ENCODE assay signal across 23 cellular contexts in the genomic region with DNA sequence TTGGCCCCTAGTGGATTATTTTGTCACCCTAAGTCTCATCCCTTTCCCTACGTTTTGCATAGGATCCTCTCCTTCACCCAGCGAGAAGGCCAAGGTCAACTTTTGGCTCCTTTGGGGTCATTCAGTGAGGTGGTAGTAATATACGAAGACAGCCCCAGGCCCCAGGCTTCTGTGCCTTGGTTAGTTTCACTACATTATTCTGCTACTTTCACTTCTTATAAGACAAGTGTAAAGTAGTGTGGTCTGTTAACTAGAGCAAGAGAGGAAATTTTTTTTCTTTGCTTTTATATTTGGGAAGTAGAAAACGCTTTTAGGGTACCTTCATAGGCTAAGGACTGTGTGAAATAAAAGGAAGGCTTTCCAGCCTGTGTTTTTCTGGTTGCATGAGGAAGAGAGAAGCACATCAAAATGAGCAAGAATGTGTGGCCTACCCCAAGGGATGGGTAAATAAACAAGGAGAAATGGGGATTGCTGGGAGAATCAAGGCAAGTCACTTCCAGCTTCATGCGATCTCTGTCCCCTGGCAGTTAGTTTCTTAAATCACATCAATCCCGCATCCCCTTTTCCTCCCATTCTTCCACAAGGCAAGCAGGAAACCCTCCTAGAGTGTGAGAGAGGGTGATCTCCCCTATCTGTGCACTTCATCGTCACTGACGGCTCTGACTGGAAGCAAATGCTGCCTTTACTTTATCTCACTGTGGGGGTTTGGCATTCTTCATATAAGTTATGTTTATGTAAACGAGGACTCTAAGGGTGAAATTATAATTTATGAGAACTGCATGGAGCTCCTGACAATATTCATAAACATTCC.
DNase-seq lines count a peak whose midpoint lies in the region; ATAC-seq and TF ChIP-seq lines count a peak whose summit lies in the region.
"Had no signal": no experiment of that assay in that cellular context is flagged by ENCODE, and none has a peak within 500 bp of the region (broad histone marks: within the 10 kb centered on the region; RNA-seq: fewer than 3 reads in every experiment).

No MANE protein-coding gene starts in this region.

- H3K36me3 Mint-ChIP-seq in endodermal cell (ENCODE audit: low read depth) = peaks cover 2% of the 10 kb centered on the region
- no peaks in the 10 kb centered on the region for H3K36me3 Mint-ChIP-seq in mesothelial cell of epicardium
- no peaks in the 10 kb centered on the region for H3K36me3 Mint-ChIP-seq in natural killer cell treated with Interleukin-12 subunit alpha and Interleukin-12 subunit beta and Interleukin-15 and Interleukin-18, amount 100 ng/mL, for 72 hours
- H3K36me3 Mint-ChIP-seq: stimulated activated memory B cell treated with anti-CD40 and anti-IgM and Interleukin-4, amounts not matched to agents 10 μg/mL and 1 μg/mL and 100 μg/mL, for 72 hours had no signal

- TF ChIP-seq CTCF in endodermal cell (conservative IDR thresholded peaks at IDR 0.05) (no peak), mesothelial cell of epicardium (IDR thresholded peaks at IDR 0.05; ENCODE audit: unreplicated experiment) (no peak), smooth muscle cell (IDR thresholded peaks at IDR 0.05; ENCODE audit: borderline replicate concordance, insufficient read depth, poor library complexity, severe bottlenecking) (no peak)

- H3F3A ChIP-seq in smooth muscle cell (ENCODE audit: low read depth) = no peaks in the 10 kb centered on the region

- no peak overlapping the region for H3K4me3 ChIP-seq in endodermal cell (ENCODE audit: low read length)
- H3K4me3 ChIP-seq in smooth muscle cell = no peak overlapping the region
- H3K4me3 ChIP-seq: heart left ventricle, PC-9, upper lobe of left lung had no signal

- no peak overlapping the region for H3K4me2 ChIP-seq in smooth muscle cell
- H3K4me2 ChIP-seq: PC-9 had no signal

- no peak overlapping the region for H3K9ac ChIP-seq in endodermal cell (ENCODE audit: extremely low read depth, low read length, poor library complexity, severe bottlenecking)
- H3K9ac ChIP-seq in smooth muscle cell (ENCODE audit: low read depth) = no peak overlapping the region

- H2AFZ ChIP-seq in smooth muscle cell (ENCODE audit: low read depth) = peak overlapping the region; percentile 17
- H2AFZ ChIP-seq: PC-9 had no signal

- no peaks in the 10 kb centered on the region for H4K20me1 ChIP-seq in smooth muscle cell (ENCODE audit: low read depth)

- H3K36me3 ChIP-seq in endodermal cell (ENCODE audit: control insufficient read depth, insufficient read depth, low read length) (no peaks in the 10 kb centered on the region), smooth muscle cell (ENCODE audit: low read depth) (no peaks in the 10 kb centered on the region)
- H3K36me3 ChIP-seq: heart left ventricle, upper lobe of left lung had no signal

- H3K9me3 ChIP-seq in endodermal cell (ENCODE audit: control insufficient read depth, low read length) (no peaks in the 10 kb centered on the region), smooth muscle cell (replicated peaks; ENCODE audit: low read depth) (no peaks in the 10 kb centered on the region)
- H3K9me3 ChIP-seq: heart left ventricle, upper lobe of left lung had no signal

- ATAC-seq in HG02798 (IDR thresholded peaks at IDR 0.05; ENCODE audit: poor library complexity, unreplicated experiment) (peak; percentile 70), GM18498 (IDR thresholded peaks at IDR 0.05; ENCODE audit: unreplicated experiment) (no peak), GM21528 (IDR thresholded peaks at IDR 0.05; ENCODE audit: low FRiP score, unreplicated experiment) (no peak)
- ATAC-seq in natural killer cell treated with Interleukin-12 subunit alpha and Interleukin-12 subunit beta and Interleukin-15 and Interleukin-18, amount 100 ng/mL, for 72 hours = no peak
- ATAC-seq: activated CD4-positive, alpha-beta T cell treated with anti-CD3 and anti-CD28 coated beads for 36 hours; activated naive CD8-positive, alpha-beta T cell treated with anti-CD3 and anti-CD28 coated beads, Interleukin-2, amount 50 U/mL, for 24 hours; heart left ventricle; Right ventricle myocardium inferior; stimulated activated memory B cell treated with anti-CD40 and anti-IgM and Interleukin-4, amounts not matched to agents 10 μg/mL and 1 μg/mL and 100 μg/mL, for 72 hours had no signal

- H3K27ac Mint-ChIP-seq in endodermal cell = peak overlapping the region; percentile 52
- peak overlapping the region; percentile 27 for H3K27ac Mint-ChIP-seq in mesothelial cell of epicardium
- no peak overlapping the region for H3K27ac Mint-ChIP-seq in natural killer cell treated with Interleukin-12 subunit alpha and Interleukin-12 subunit beta and Interleukin-15 and Interleukin-18, amount 100 ng/mL, for 72 hours
- H3K27ac Mint-ChIP-seq: activated CD4-positive, alpha-beta T cell treated with anti-CD3 and anti-CD28 coated beads for 36 hours; activated naive CD8-positive, alpha-beta T cell treated with anti-CD3 and anti-CD28 coated beads, Interleukin-2, amount 50 U/mL, for 24 hours; stimulated activated memory B cell treated with anti-CD40 and anti-IgM and Interleukin-4, amounts not matched to agents 10 μg/mL and 1 μg/mL and 100 μg/mL, for 72 hours had no signal

- peaks cover 3% of the 10 kb centered on the region for H3K4me1 ChIP-seq in endodermal cell (ENCODE audit: control insufficient read depth, insufficient read depth, low read length)
- H3K4me1 ChIP-seq in smooth muscle cell (ENCODE audit: low read depth) = no peaks in the 10 kb centered on the region
- H3K4me1 ChIP-seq: upper lobe of left lung had no signal

- H3K4me1 Mint-ChIP-seq in endodermal cell (peaks cover 29% of the 10 kb centered on the region), mesothelial cell of epicardium (peaks cover 29% of the 10 kb centered on the region)
- no peaks in the 10 kb centered on the region for H3K4me1 Mint-ChIP-seq in natural killer cell treated with Interleukin-12 subunit alpha and Interleukin-12 subunit beta and Interleukin-15 and Interleukin-18, amount 100 ng/mL, for 72 hours (ENCODE audit: low read depth in 2 of 2)
- H3K4me1 Mint-ChIP-seq: activated CD4-positive, alpha-beta T cell treated with anti-CD3 and anti-CD28 coated beads for 36 hours; activated naive CD8-positive, alpha-beta T cell treated with anti-CD3 and anti-CD28 coated beads, Interleukin-2, amount 50 U/mL, for 24 hours; central memory CD8-positive, alpha-beta T cell; stimulated activated memory B cell treated with anti-CD40 and anti-IgM and Interleukin-4, amounts not matched to agents 10 μg/mL and 1 μg/mL and 100 μg/mL, for 72 hours had no signal

- no peak overlapping the region for H3K4me3 Mint-ChIP-seq in endodermal cell
- H3K4me3 Mint-ChIP-seq in mesothelial cell of epicardium = no peak overlapping the region
- no peak overlapping the region for H3K4me3 Mint-ChIP-seq in natural killer cell treated with Interleukin-12 subunit alpha and Interleukin-12 subunit beta and Interleukin-15 and Interleukin-18, amount 100 ng/mL, for 72 hours
- H3K4me3 Mint-ChIP-seq: activated CD4-positive, alpha-beta T cell treated with anti-CD3 and anti-CD28 coated beads for 36 hours; activated naive CD8-positive, alpha-beta T cell treated with anti-CD3 and anti-CD28 coated beads, Interleukin-2, amount 50 U/mL, for 24 hours; central memory CD8-positive, alpha-beta T cell; stimulated activated memory B cell treated with anti-CD40 and anti-IgM and Interleukin-4, amounts not matched to agents 10 μg/mL and 1 μg/mL and 100 μg/mL, for 72 hours had no signal

- H3K9me3 Mint-ChIP-seq in endodermal cell = no peaks in the 10 kb centered on the region
- H3K9me3 Mint-ChIP-seq in mesothelial cell of epicardium = no peaks in the 10 kb centered on the region
- peaks cover 13% of the 10 kb centered on the region for H3K9me3 Mint-ChIP-seq in natural killer cell treated with Interleukin-12 subunit alpha and Interleukin-12 subunit beta and Interleukin-15 and Interleukin-18, amount 100 ng/mL, for 72 hours
- H3K9me3 Mint-ChIP-seq: activated naive CD8-positive, alpha-beta T cell treated with anti-CD3 and anti-CD28 coated beads, Interleukin-2, amount 50 U/mL, for 24 hours; stimulated activated memory B cell treated with anti-CD40 and anti-IgM and Interleukin-4, amounts not matched to agents 10 μg/mL and 1 μg/mL and 100 μg/mL, for 72 hours had no signal

- H3K27ac ChIP-seq in endodermal cell (ENCODE audit: low read depth, low read length) (no peak overlapping the region), smooth muscle cell (ENCODE audit: low read depth) (no peak overlapping the region)
- H3K27ac ChIP-seq: heart left ventricle, PC-9, upper lobe of left lung had no signal

- H3K27me3 Mint-ChIP-seq in endodermal cell (ENCODE audit: insufficient read depth) = no peaks in the 10 kb centered on the region
- H3K27me3 Mint-ChIP-seq in mesothelial cell of epicardium (ENCODE audit: low read depth) = no peaks in the 10 kb centered on the region
- H3K27me3 Mint-ChIP-seq in natural killer cell treated with Interleukin-12 subunit alpha and Interleukin-12 subunit beta and Interleukin-15 and Interleukin-18, amount 100 ng/mL, for 72 hours = no peaks in the 10 kb centered on the region
- H3K27me3 Mint-ChIP-seq: activated CD4-positive, alpha-beta T cell treated with anti-CD3 and anti-CD28 coated beads for 36 hours; activated naive CD8-positive, alpha-beta T cell treated with anti-CD3 and anti-CD28 coated beads, Interleukin-2, amount 50 U/mL, for 24 hours; central memory CD8-positive, alpha-beta T cell; stimulated activated memory B cell treated with anti-CD40 and anti-IgM and Interleukin-4, amounts not matched to agents 10 μg/mL and 1 μg/mL and 100 μg/mL, for 72 hours had no signal

- DNase-seq in endodermal cell (no peak), mesothelial cell of epicardium (ENCODE audit: low spot score in 2 of 2, unreplicated experiment in 2 of 2) (no peak), smooth muscle cell (lab: John Stamatoyannopoulos, UW; ENCODE audit: unreplicated experiment) (no peak)
- no peak for DNase-seq in natural killer cell treated with Interleukin-12 subunit alpha and Interleukin-12 subunit beta and Interleukin-15 and Interleukin-18, amount 100 ng/mL, for 72 hours (ENCODE audit: low spot score)
- DNase-seq: activated CD4-positive, alpha-beta T cell treated with anti-CD3 and anti-CD28 coated beads for 36 hours; activated CD8-positive, alpha-beta memory T cell treated with anti-CD3 and anti-CD28 coated beads for 24 hours; activated gamma-delta T cell treated with Interleukin-2 at 50 U/mL for 16 hours; activated naive CD8-positive, alpha-beta T cell treated with anti-CD3 and anti-CD28 coated beads, Interleukin-2, amount 50 U/mL, for 24 hours; activated T-cell treated with anti-CD3 and anti-CD28 coated beads, Interleukin-2, amount 50 U/mL, for 1 hour; heart left ventricle; NCI-H1105; NCI-H187 treated with DMSO at 0.1 percent for 48 hours; NCI-H2171 treated with DMSO at 0.1 percent for 48 hours; NCI-H510A treated with DMSO at 0.1 percent for 48 hours; PC-9; stimulated activated CD4-positive, alpha-beta T cell treated with anti-CD3 and anti-CD28 coated beads, Interleukin-2, amount 100 ng/mL, for 48 hours; upper lobe of left lung had no signal

- H3K79me2 ChIP-seq in smooth muscle cell (ENCODE audit: low read depth) = no peaks in the 10 kb centered on the region

- H3K27me3 ChIP-seq in endodermal cell (ENCODE audit: control insufficient read depth, insufficient read depth, low read length, poor library complexity, severe bottlenecking) (no peaks in the 10 kb centered on the region), smooth muscle cell (ENCODE audit: low read depth) (no peaks in the 10 kb centered on the region)
- H3K27me3 ChIP-seq: heart left ventricle, upper lobe of left lung had no signal

- WGBS in endodermal cell (ENCODE audit: insufficient coverage in 1 of 2, insufficient read length in 1 of 2), 2 experiments = 86 to 90% methylated on average over 2 to 9 of the region's 9 CpGs
- WGBS in smooth muscle cell (ENCODE audit: low lambda C conversion rate) = 67% methylated on average over 9 of the region's 9 CpGs

Comparison
In these comparisons a context has a peak if more than half of its experiments do, and no peak if none do; other contexts are left out.
1. H3K27ac Mint-ChIP-seq: peak in endodermal cell (single experiment) and mesothelial cell of epicardium (single experiment); none in natural killer cell treated with Interleukin-12 subunit alpha and Interleukin-12 subunit beta and Interleukin-15 and Interleukin-18, amount 100 ng/mL, for 72 hours (0 of 2).